ENCODE assay signal across 1 cellular context in genomic region chr9:82057805-82058204, GRCh38.
TF ChIP-seq lines count a peak whose summit lies in the region.

No MANE protein-coding gene starts in this region.

TF ChIP-seq in GM23338, 12 proteins besides CTCF, POLR2A, EP300 and RAD21 (continued from another document):
- no peak for TF ChIP-seq ZNF462 (CRISPR knock-in tag; IDR thresholded peaks at IDR 0.05)
- no peak for TF ChIP-seq ZNF114 (CRISPR knock-in tag; IDR thresholded peaks at IDR 0.05)
